In the genomic region with DNA sequence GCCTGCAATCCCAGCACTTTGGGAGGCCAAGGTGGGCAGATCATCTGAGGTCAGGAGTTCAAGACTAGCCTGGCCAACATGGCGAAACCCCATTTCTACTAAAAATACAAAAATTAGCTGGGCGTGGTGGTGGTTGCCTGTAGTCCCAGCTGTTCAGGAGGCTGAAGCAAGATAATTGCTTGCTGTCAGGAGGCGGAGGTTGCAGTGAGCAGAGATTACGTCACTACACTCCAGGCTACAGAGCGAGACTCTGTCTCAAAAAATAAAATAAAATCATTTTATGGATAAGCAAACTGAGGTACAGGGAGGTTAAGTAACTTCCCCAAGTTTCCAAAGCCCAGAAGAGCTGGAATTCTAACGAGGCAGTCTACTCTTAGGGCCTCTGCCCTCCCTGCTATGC, we compare ENCODE assay signal across 19 cellular contexts. TPM values are rescaled to one million over a fixed set of nuclear protein-coding genes. Genes with fewer than 3 reads are reported as not detected.
"Had no signal": no experiment of that assay in that cellular context is flagged by ENCODE, and none has a peak within 500 bp of the region (broad histone marks: within the 10 kb centered on the region; RNA-seq: fewer than 3 reads in every experiment).

No MANE protein-coding gene starts in this region.

RNA-seq across cellular contexts. Expression of gene TGM6, which starts 26.7 kb away (rescaled TPM):
- total RNA-seq: activated B cell treated with CpG ODN at 0.5 μM for 24 hours; activated CD4-positive, alpha-beta memory T cell treated with anti-CD3 and anti-CD28 coated beads for 36 hours; activated CD4-positive, alpha-beta T cell treated with anti-CD3 and anti-CD28 coated beads, Interleukin-2, amount 10 ng/mL, durations not matched to agents 24 days and 14 days; activated CD8-positive, alpha-beta memory T cell treated with anti-CD3 and anti-CD28 coated beads for 36 hours; activated CD8-positive, alpha-beta T cell treated with anti-CD3 and anti-CD28 coated beads for 36 hours; activated naive CD4-positive, alpha-beta T cell treated with anti-CD3 and anti-CD28 coated beads for 36 hours; activated naive CD4-positive, alpha-beta T cell treated with anti-CD3 and anti-CD28 coated beads, Interleukin-2, amount 50 U/mL, for 72 hours; activated naive CD8-positive, alpha-beta T cell treated with anti-CD3 and anti-CD28 coated beads for 36 hours; activated T-cell treated with anti-CD3 and anti-CD28 coated beads, Interleukin-2, amount 50 U/mL, for 4 hours; activated T-cell treated with anti-CD3 and anti-CD28 coated beads, Interleukin-2, amount 50 U/mL, for 72 hours; activated T-helper 1 cell treated with anti-CD3 and anti-CD28 coated beads, Interleukin-12 subunit alpha, Interleukin-12 subunit beta, Interleukin-2, Interleukin-4 antibody, amounts not matched to agents 30 ng/mL and 10 ng/mL and 1 ng/mL, durations not matched to agents 14 hours and 24 hours and 36 hours; activated T-helper 17 cell treated with anti-CD3 and anti-CD28 coated beads, Interleukin-2, amount 50 U/mL, for 72 hours; adrenal gland; aorta; astrocyte; body of pancreas; breast epithelium; cardiac septum; cerebellum had no signal
- polyA plus RNA-seq: adrenal gland, aorta had no signal
